Comparison of ENCODE assay signal across 7 cellular contexts in genomic region chr16:2126928-2127556, GRCh38. TPM values are rescaled to one million over a fixed set of nuclear protein-coding genes. Genes with fewer than 3 reads are reported as not detected.
DNase-seq lines count a peak whose midpoint lies in the region; ATAC-seq and TF ChIP-seq lines count a peak whose summit lies in the region.
"Not testable (repeated sequence)": the region's sequence is repeated elsewhere in the genome, so short reads cannot be mapped to it uniquely, and the experiment has no call there.

No MANE protein-coding gene starts in this region.

- not testable (repeated sequence) for TF ChIP-seq CTCF in HCT116 (IDR thresholded peaks at IDR 0.05 in 2 of 3, conservative IDR thresholded peaks at IDR 0.05 in 1 of 3; ENCODE audit: borderline replicate concordance in 1 of 3, insufficient read depth in 1 of 3, low read depth in 2 of 3, low read length in 2 of 3); WTC11 (IDR thresholded peaks at IDR 0.05); heart left ventricle (IDR thresholded peaks at IDR 0.05)

- not testable (repeated sequence) for H2AK5ac ChIP-seq in mesendoderm (ENCODE audit: low read length)
- H2AK5ac ChIP-seq in trophoblast cell (ENCODE audit: low read length): peak overlapping the region; percentile 85

- H2BK120ac ChIP-seq in mesendoderm (ENCODE audit: low read depth, low read length): not testable (repeated sequence)
- peak overlapping the region; percentile 3 for H2BK120ac ChIP-seq in trophoblast cell (ENCODE audit: insufficient read depth, low read length, poor library complexity)

- not testable (repeated sequence) for H3K23ac ChIP-seq in mesendoderm (ENCODE audit: low read length); trophoblast cell (ENCODE audit: low read length)

- H4K8ac ChIP-seq in mesendoderm (ENCODE audit: low read depth, low read length); trophoblast cell (ENCODE audit: low read depth, low read length): not testable (repeated sequence)

- not testable (repeated sequence) for H2AFZ ChIP-seq in HCT116 (ENCODE audit: low read depth, low read length, poor library complexity, severe bottlenecking)
- H2AFZ ChIP-seq in trophoblast cell (ENCODE audit: insufficient read depth, low read length, poor library complexity): peak overlapping the region; percentile 45

- H2BK5ac ChIP-seq in mesendoderm (ENCODE audit: low read length); trophoblast cell (ENCODE audit: low read depth, low read length, poor library complexity): not testable (repeated sequence)

- intact Hi-C loops in HCT116 (cut with micrococcal nuclease); heart left ventricle (cut with DNase I): not testable (repeated sequence)

- TF ChIP-seq RAD21 in HCT116 (IDR thresholded peaks at IDR 0.05; ENCODE audit: low read depth): not testable (repeated sequence)

- H3K79me1 ChIP-seq in mesendoderm (ENCODE audit: low read length): not testable (repeated sequence)
- peaks cover 23% of the 10 kb centered on the region for H3K79me1 ChIP-seq in trophoblast cell (ENCODE audit: low read length)

- H3K79me2 ChIP-seq in HCT116 (ENCODE audit: insufficient read depth, low read length) (peaks cover 31% of the 10 kb centered on the region; the same call in 1 of the 2 replicates), trophoblast cell (ENCODE audit: control insufficient read depth, insufficient read depth, low read length, poor library complexity) (peaks cover 11% of the 10 kb centered on the region)
- H3K79me2 ChIP-seq in mesendoderm (ENCODE audit: control insufficient read depth, insufficient read depth, low read length): not testable (repeated sequence)

- H3K4me1 ChIP-seq in HCT116 (ENCODE audit: control insufficient read depth in 1 of 2, insufficient read depth in 2 of 2, low read length in 2 of 2) (peaks cover 11 to 29% of the 10 kb centered on the region in 2 experiments), heart left ventricle (peaks cover 12 to 77% (median 54%) of the 10 kb centered on the region in 12 donors), trophoblast cell (ENCODE audit: control insufficient read depth in 1 of 2, insufficient read depth in 2 of 2, low read length in 2 of 2) (peaks cover 31 to 36% of the 10 kb centered on the region in 2 experiments), subcutaneous abdominal adipose tissue (ENCODE audit: control insufficient read depth in 5 of 5, insufficient read depth in 5 of 5, low read length in 5 of 5) (peaks cover 2 to 73% (median 61%) of the 10 kb centered on the region in 5 donors)
- not testable (repeated sequence) for H3K4me1 ChIP-seq in mesendoderm (ENCODE audit: control insufficient read depth, low read depth, low read length)

- H3K36me3 ChIP-seq in HCT116 (ENCODE audit: control insufficient read depth in 1 of 2, insufficient read depth in 2 of 2, low read length in 2 of 2); heart left ventricle; mesendoderm (ENCODE audit: control insufficient read depth, insufficient read depth, low read length); trophoblast cell (ENCODE audit: control insufficient read depth in 1 of 2, insufficient read depth in 2 of 2, low read length in 2 of 2); subcutaneous abdominal adipose tissue (ENCODE audit: control insufficient read depth in 5 of 5, insufficient read depth in 5 of 5, low read length in 5 of 5): not testable (repeated sequence)

- H3K27ac Mint-ChIP-seq in WTC11: peak overlapping the region; percentile 94

- not testable (repeated sequence) for H3K9me3 ChIP-seq in HCT116 (ENCODE audit: control insufficient read depth in 1 of 2, insufficient read depth in 1 of 2, low read depth in 1 of 2, low read length in 2 of 2); heart left ventricle; trophoblast cell (ENCODE audit: insufficient read depth, low read depth, low read length); subcutaneous abdominal adipose tissue (ENCODE audit: control insufficient read depth in 5 of 5, low read length in 5 of 5)

- not testable (repeated sequence) for H3K9me3 Mint-ChIP-seq in WTC11

- H3K27me3 ChIP-seq in HCT116 (ENCODE audit: insufficient read depth, low read length); heart left ventricle; mesendoderm (ENCODE audit: insufficient read depth, low read length, poor library complexity); trophoblast cell (ENCODE audit: insufficient read depth, low read length); subcutaneous abdominal adipose tissue (ENCODE audit: control insufficient read depth in 5 of 5, insufficient read depth in 4 of 5, low read length in 5 of 5): not testable (repeated sequence)

- POLR2A ChIA-PET in HCT116 (lab: Charles Lee); WTC11 (lab: Charles Lee): not testable (repeated sequence)

- H3K36me3 Mint-ChIP-seq in WTC11: not testable (repeated sequence)

- ATAC-seq in HCT116 (peak; percentile 5; the same call in 1 of the 2 replicates), heart left ventricle (peak in 2 of 4 donors; percentile 0)
- not testable (repeated sequence) for ATAC-seq in WTC11

- peak overlapping the region; percentile 20 for H4K91ac ChIP-seq in trophoblast cell (ENCODE audit: low read depth, low read length)

- not testable (repeated sequence) for H3K4me3 ChIP-seq in HCT116 (replicated peaks in 1 of 2; ENCODE audit: low read depth in 1 of 2, low read length in 2 of 2); mesendoderm (ENCODE audit: low read length); trophoblast cell (ENCODE audit: low read depth, low read length); subcutaneous abdominal adipose tissue (ENCODE audit: low read depth in 1 of 5, low read length in 5 of 5)
- H3K4me3 ChIP-seq in heart left ventricle: peak overlapping the region in 1 of 12 donors; percentile 59

- H2BK12ac ChIP-seq in trophoblast cell (ENCODE audit: low read length): peak overlapping the region; percentile 19

- H3K4ac ChIP-seq in mesendoderm (ENCODE audit: low read depth, low read length): not testable (repeated sequence)
- peak overlapping the region; percentile 35 for H3K4ac ChIP-seq in trophoblast cell (ENCODE audit: low read depth, low read length)

- not testable (repeated sequence) for H3K27me3 Mint-ChIP-seq in WTC11 (ENCODE audit: low read depth)

- H3K56ac ChIP-seq in mesendoderm (ENCODE audit: low read length): peak overlapping the region; percentile 70

- H3K4me3 Mint-ChIP-seq in WTC11: not testable (repeated sequence)

- 0 out of 2 replicates have a peak overlapping the region, but pooled peaks have one; percentile 43 for H3K4me2 ChIP-seq in HCT116 (ENCODE audit: low read length)
- not testable (repeated sequence) for H3K4me2 ChIP-seq in mesendoderm (ENCODE audit: low read length); trophoblast cell (ENCODE audit: low read length)

- H3K14ac ChIP-seq in trophoblast cell (ENCODE audit: low read length): peak overlapping the region; percentile 8

- H3K27ac ChIP-seq in HCT116 (ENCODE audit: low read depth, low read length) (peak overlapping the region; percentile 20), cingulate gyrus (ENCODE audit: low read depth, low read length) (peak overlapping the region; percentile 90), heart left ventricle (peak overlapping the region; percentile 78 to 100 (median 98)), subcutaneous abdominal adipose tissue (ENCODE audit: low read depth, low read length) (peak overlapping the region; percentile 23)
- H3K27ac ChIP-seq in mesendoderm (ENCODE audit: low read depth, low read length); trophoblast cell (ENCODE audit: low read depth, low read length): not testable (repeated sequence)

- WGBS in heart left ventricle, 4 donors: 72 to 79% (median 76%) methylated on average over 28 to 31 of the region's 31 CpGs
- WGBS in mesendoderm (ENCODE audit: extremely low coverage, insufficient coverage, low lambda C conversion rate): no CpG with 5 or more reads among the region's 31 CpGs
- WGBS in trophoblast cell (ENCODE audit: extremely low coverage, insufficient coverage, insufficient read length): no CpG with 5 or more reads among the region's 31 CpGs

- CTCF ChIA-PET in HCT116 (lab: Charles Lee): not testable (repeated sequence)
- CTCF ChIA-PET in WTC11 (lab: Charles Lee): interaction anchor here (1.0 kb wide), 1 partner anchor 14 kb away, joined by 3 read pairs; no protein-coding TSS in a partner anchor

- H3K9ac ChIP-seq in HCT116 (ENCODE audit: low read length); mesendoderm (ENCODE audit: low read length); trophoblast cell (ENCODE audit: low read length): not testable (repeated sequence)
- H3K9ac ChIP-seq in subcutaneous abdominal adipose tissue (ENCODE audit: low read length in 5 of 5): peak overlapping the region in 1 of 5 donors; percentile 8

- H3K9me2 ChIP-seq in HCT116 (ENCODE audit: insufficient read depth): not testable (repeated sequence)

- not testable (repeated sequence) for H2BK15ac ChIP-seq in mesendoderm (replicated peaks; ENCODE audit: low read depth)

- not testable (repeated sequence) for H4K20me1 ChIP-seq in HCT116 (ENCODE audit: insufficient read depth)

- not testable (repeated sequence) for H4K5ac ChIP-seq in mesendoderm (ENCODE audit: low read length)

- BruUV-seq in HCT116 (replicated peaks; lab: Mats Ljungman, UMichigan): not testable (repeated sequence)

- RAD21 ChIA-PET in HCT116 (lab: Charles Lee; ENCODE audit: low non-redundant PET in 1 of 2, low total read pairs in 2 of 2, uncharacterized antibody in 2 of 2, unreplicated experiment in 2 of 2): not testable (repeated sequence)

- TF ChIP-seq POLR2A in HCT116 (IDR thresholded peaks at IDR 0.05; ENCODE audit: borderline replicate concordance, extremely low read depth, insufficient read depth, insufficient read length); heart left ventricle (IDR thresholded peaks at IDR 0.05): not testable (repeated sequence)

- peak overlapping the region; percentile 22 for H4K12ac ChIP-seq in trophoblast cell (ENCODE audit: low read depth, low read length)

- not testable (repeated sequence) for DNase-seq in HCT116 (ENCODE audit: low read depth, low spot score); WTC11 (ENCODE audit: low spot score); mesendoderm; trophoblast cell
- DNase-seq in heart left ventricle: peak in 1 of 5 donors; percentile 59

- H3K4me1 Mint-ChIP-seq in WTC11: peaks cover 21% of the 10 kb centered on the region

- H3K18ac ChIP-seq in mesendoderm (ENCODE audit: low read length): not testable (repeated sequence)
- H3K18ac ChIP-seq in trophoblast cell (ENCODE audit: low read length): peak overlapping the region; percentile 85

RNA-seq across cellular contexts. Expression of gene PKD1, which starts 8.7 kb away (rescaled TPM):
- total RNA-seq in HCT116 (2021; ENCODE audit: unreplicated experiment): 137 TPM
- 109 and 142 TPM in 2 replicates for polyA plus RNA-seq in HCT116 (2012)
- 96.8 to 102 TPM (median 98.9 TPM) in 3 replicates for total RNA-seq in WTC11 (2021)
- 100 to 1,000 TPM in 6 of 9 donors, 10 to 100 TPM in 3; 64.9 to 441 (median 110) TPM for total RNA-seq in heart left ventricle
- polyA plus RNA-seq in heart left ventricle: 100 to 1,000 TPM in 1 of 2 donors, 10 to 100 TPM in 1; 90.6 to 105 TPM
- polyA plus RNA-seq in mesendoderm (2013, experiment 1 of 2): 15.0 TPM
- polyA plus RNA-seq in mesendoderm (2013, experiment 2 of 2): 15.3 TPM
- 23.3 and 23.8 TPM in 2 replicates for polyA plus RNA-seq in trophoblast cell (2013)

RNA-seq across cellular contexts. Expression of gene RAB26, which starts 21.4 kb away (rescaled TPM):
- 44.9 TPM for total RNA-seq in HCT116 (2021; ENCODE audit: unreplicated experiment)
- polyA plus RNA-seq in HCT116 (2012): 43.9 and 46.7 TPM in 2 replicates
- total RNA-seq in WTC11 (2021): 6.2 to 7.3 TPM (median 6.9 TPM) in 3 replicates
- total RNA-seq in heart left ventricle: 1 to 10 TPM in 4 of 9 donors, under 1 TPM in 5; 0.36 to 5.0 (median 0.75) TPM
- polyA plus RNA-seq in heart left ventricle: 1 to 10 TPM in 1 of 2 donors, under 1 TPM in 1; 0.28 to 3.3 TPM
- 1.9 TPM for polyA plus RNA-seq in mesendoderm (2013, experiment 1 of 2)
- 1.3 TPM for polyA plus RNA-seq in mesendoderm (2013, experiment 2 of 2)
- 0.60 and 0.65 TPM in 2 replicates for polyA plus RNA-seq in trophoblast cell (2013)

RNA-seq across cellular contexts. Expression of gene TRAF7, which starts 28.5 kb away (rescaled TPM):
- 160 TPM for total RNA-seq in HCT116 (2021; ENCODE audit: unreplicated experiment)
- polyA plus RNA-seq in HCT116 (2012): 125 and 134 TPM in 2 replicates
- 148 to 159 TPM (median 152 TPM) in 3 replicates for total RNA-seq in WTC11 (2021)
- total RNA-seq in heart left ventricle: 10 to 100 TPM; 20.2 to 40.2 (median 27.0) TPM
- 10 to 100 TPM; 12.2 to 39.5 TPM for polyA plus RNA-seq in heart left ventricle
- polyA plus RNA-seq in mesendoderm (2013, experiment 1 of 2): 124 TPM
- polyA plus RNA-seq in mesendoderm (2013, experiment 2 of 2): 126 TPM
- 109 and 111 TPM in 2 replicates for polyA plus RNA-seq in trophoblast cell (2013)
